8 cellular contexts compared by ENCODE assay signal in genomic region chr15:93997071-93997658, GRCh38.
A peak's percentile ranks its signal among the peaks of the same experiment; 100 is the strongest.
DNase-seq lines count a peak whose midpoint lies in the region; ATAC-seq, FAIRE-seq and TF ChIP-seq lines count a peak whose summit lies in the region.

No MANE protein-coding gene starts in this region.

- DNase-seq in A172 (ENCODE audit: low spot score) (peak; percentile 35), RWPE1 (ENCODE audit: low spot score) (peak; percentile 43), glomerular visceral epithelial cell (ENCODE audit: extremely low spot score) (peak; percentile 11), urothelium cell line (ENCODE audit: low spot score) (peak; percentile 32), NCI-H1436 treated with DMSO at 0.1 percent for 48 hours (lab: John Stamatoyannopoulos, UW) (no peak)
- DNase-seq in activated CD4-positive, alpha-beta T cell treated with anti-CD3 and anti-CD28 coated beads for 1 hour: no peak

- FAIRE-seq in urothelium cell line (lab: Jason Lieb, UNC): no peak

- ATAC-seq in GM18868 (IDR thresholded peaks at IDR 0.05; ENCODE audit: unreplicated experiment): no peak

- POLR2A ChIA-PET in RWPE1 (lab: Yijun Ruan, JAX; ENCODE audit: low non-redundant PET): no interaction called here

- CTCF ChIA-PET in RWPE1 (lab: Yijun Ruan, JAX): interaction anchor here (0.5 to 5.3 kb wide), 17 partner anchors 10 to 980 kb away, joined by 3 to 54 read pairs (median 3); no protein-coding TSS in a partner anchor

- no peak overlapping the region for H3K27ac ChIP-seq in RWPE1

- TF ChIP-seq CTCF in GM12873 (IDR thresholded peaks at IDR 0.05; ENCODE audit: insufficient read depth, low read depth, low read length, missing control alignments) (peak; percentile 71), RWPE1 (conservative IDR thresholded peaks at IDR 0.05; ENCODE audit: low read depth) (peak; percentile 93)

Comparison
In these comparisons a context has a peak if more than half of its experiments do, and no peak if none do; other contexts are left out.
1. DNase-seq: peak in A172 (single experiment), RWPE1 (single experiment), glomerular visceral epithelial cell (single experiment) and urothelium cell line (single experiment); none in NCI-H1436 treated with DMSO at 0.1 percent for 48 hours (single experiment) and activated CD4-positive, alpha-beta T cell treated with anti-CD3 and anti-CD28 coated beads for 1 hour (single experiment).